In genomic region chr2:216034065-216034464, GRCh38 we compare ENCODE assay signal across 8 cellular contexts. TPM values are rescaled to one million over a fixed set of nuclear protein-coding genes. Genes with fewer than 3 reads are reported as not detected.
A peak's percentile ranks its signal among the peaks of the same experiment; 100 is the strongest.
DNase-seq lines count a peak whose midpoint lies in the region; ATAC-seq and TF ChIP-seq lines count a peak whose summit lies in the region.

No MANE protein-coding gene starts in this region.

- TF ChIP-seq EP300 in suprapubic skin (IDR thresholded peaks at IDR 0.05), result no peak

- H2AFZ ChIP-seq in OCI-LY1 (ENCODE audit: low read length), result no peak overlapping the region
- no peak overlapping the region for H2AFZ ChIP-seq in fibroblast of lung (ENCODE audit: low read length)

- DNase-seq in A172 (ENCODE audit: low spot score) (peak; percentile 52), fibroblast of lung (ENCODE audit: low read depth in 2 of 2) (peak; percentile 61 to 76), suprapubic skin (ENCODE audit: low spot score in 2 of 2) (no peak)
- peak; percentile 78 for DNase-seq in activated T-cell treated with anti-CD3 and anti-CD28 coated beads, Interleukin-2, amount 50 U/mL, for 1 hour

- no peaks in the 10 kb centered on the region for H3K36me3 ChIP-seq in OCI-LY1 (ENCODE audit: insufficient read depth, low read length)
- no peaks in the 10 kb centered on the region for H3K36me3 ChIP-seq in fibroblast of lung (ENCODE audit: control insufficient read depth, insufficient read depth, low read length)
- peaks cover 57% of the 10 kb centered on the region for H3K36me3 ChIP-seq in neutrophil
- H3K36me3 ChIP-seq in suprapubic skin, result peaks cover 11% of the 10 kb centered on the region

- H3K9ac ChIP-seq in OCI-LY1 (ENCODE audit: low read length) (no peak overlapping the region), fibroblast of lung (ENCODE audit: insufficient read depth, low read length) (no peak overlapping the region)

- H3K27ac ChIP-seq in OCI-LY1 (ENCODE audit: low read depth, low read length, poor library complexity, severe bottlenecking), result no peak overlapping the region
- H3K27ac ChIP-seq in fibroblast of lung (ENCODE audit: insufficient read depth, low read length), result no peak overlapping the region
- no peak overlapping the region for H3K27ac ChIP-seq in neutrophil
- H3K27ac ChIP-seq in suprapubic skin, result no peak overlapping the region

- 73% methylated on average over 1 of the region's 1 CpG for WGBS in suprapubic skin

- H3K4me2 ChIP-seq in OCI-LY1 (ENCODE audit: low read length), result no peak overlapping the region
- no peak overlapping the region for H3K4me2 ChIP-seq in fibroblast of lung (ENCODE audit: extremely low read depth, insufficient read depth, low read length)

- H3K4me1 ChIP-seq in OCI-LY1 (ENCODE audit: insufficient read depth, low read length, severe bottlenecking) (no peaks in the 10 kb centered on the region), fibroblast of lung (ENCODE audit: control insufficient read depth, extremely low read depth, insufficient read depth, low read length) (peaks cover 9% of the 10 kb centered on the region), neutrophil (ENCODE audit: control insufficient read depth in 1 of 2, insufficient read depth in 1 of 2, low read depth in 1 of 2, low read length in 1 of 2) (peaks cover 10 to 16% of the 10 kb centered on the region in 2 experiments), suprapubic skin (no peaks in the 10 kb centered on the region)

- no peaks in the 10 kb centered on the region for H3K79me2 ChIP-seq in OCI-LY1 (ENCODE audit: insufficient read depth, low read length)
- H3K79me2 ChIP-seq in fibroblast of lung (ENCODE audit: control insufficient read depth, insufficient read depth, low read length), result no peaks in the 10 kb centered on the region

- H3K4me3 ChIP-seq in OCI-LY1 (ENCODE audit: low read depth, low read length, poor library complexity, severe bottlenecking) (no peak overlapping the region), fibroblast of lung (replicated peaks in 1 of 4; ENCODE audit: control extremely low read depth in 1 of 4, insufficient read depth in 1 of 4, low read depth in 3 of 4, low read length in 4 of 4) (no peak overlapping the region), neutrophil (ENCODE audit: low read depth in 1 of 2, low read length in 1 of 2) (no peak overlapping the region), suprapubic skin (no peak overlapping the region)

- H4K20me1 ChIP-seq in OCI-LY1 (ENCODE audit: insufficient read depth, low read length), result no peaks in the 10 kb centered on the region
- H4K20me1 ChIP-seq in fibroblast of lung (ENCODE audit: control insufficient read depth, extremely low read depth, insufficient read depth, low read length), result no peaks in the 10 kb centered on the region

- no peaks in the 10 kb centered on the region for H3F3A ChIP-seq in OCI-LY1 (ENCODE audit: insufficient read depth, low read length)

- no peaks in the 10 kb centered on the region for H3K9me2 ChIP-seq in OCI-LY1 (ENCODE audit: low read depth, low read length)

- ATAC-seq in GM18498 (IDR thresholded peaks at IDR 0.05; ENCODE audit: unreplicated experiment), result peak; percentile 48
- peak; percentile 36 for ATAC-seq in HG03342 (IDR thresholded peaks at IDR 0.05; ENCODE audit: unreplicated experiment)

- peak; percentile 82 for TF ChIP-seq CTCF in OCI-LY1 (IDR thresholded peaks at IDR 0.05; ENCODE audit: low read length)
- TF ChIP-seq CTCF in fibroblast of lung (conservative IDR thresholded peaks at IDR 0.05 in 1 of 2, IDR thresholded peaks at IDR 0.05 in 1 of 2; ENCODE audit: low read depth in 1 of 2, low read length in 2 of 2), result peak; percentile 65 to 94
- TF ChIP-seq CTCF in neutrophil (IDR thresholded peaks at IDR 0.05), result peak; percentile 86
- TF ChIP-seq CTCF in suprapubic skin (IDR thresholded peaks at IDR 0.05), result peak; percentile 67 to 90

- TF ChIP-seq POLR2A in suprapubic skin (IDR thresholded peaks at IDR 0.05), result no peak

- no peaks in the 10 kb centered on the region for H3K9me3 ChIP-seq in OCI-LY1 (ENCODE audit: low read length)
- H3K9me3 ChIP-seq in fibroblast of lung (ENCODE audit: control insufficient read depth, insufficient read depth, low read depth, low read length), result no peaks in the 10 kb centered on the region
- H3K9me3 ChIP-seq in neutrophil, result no peaks in the 10 kb centered on the region
- no peaks in the 10 kb centered on the region for H3K9me3 ChIP-seq in suprapubic skin

- H3K27me3 ChIP-seq in OCI-LY1 (ENCODE audit: insufficient read depth, low read length) (no peaks in the 10 kb centered on the region), fibroblast of lung (ENCODE audit: control insufficient read depth, insufficient read depth, low read length) (no peaks in the 10 kb centered on the region), neutrophil (no peaks in the 10 kb centered on the region), suprapubic skin (no peaks in the 10 kb centered on the region)

RNA-seq across cellular contexts. Expression of gene MREG, which starts 20.7 kb away (rescaled TPM):
- 8.9 and 14.1 TPM in 2 replicates for total RNA-seq in A172 (2014; rRNA removed; shearing (Covaris generic))
- total RNA-seq in fibroblast of lung, result 1.8 and 3.5 TPM in 2 replicates
- 2.4 and 3.4 TPM in 2 replicates for polyA plus RNA-seq in fibroblast of lung
- 1.8 and 2.5 TPM in 2 replicates for polyA plus RNA-seq in fibroblast of lung (2012)
- 1.8 TPM in 1 of 2 replicates, not detected in the other for polyA minus RNA-seq in fibroblast of lung (ENCODE audit: low replicate concordance)
- total RNA-seq in suprapubic skin, result 10 to 100 TPM; 26.1 to 37.3 (median 29.7) TPM

RNA-seq across cellular contexts. Expression of gene PECR, which starts 47.5 kb away (rescaled TPM):
- total RNA-seq in A172 (2014; rRNA removed; shearing (Covaris generic)), result 32.0 and 39.3 TPM in 2 replicates
- total RNA-seq in fibroblast of lung (19.3 and 22.6 TPM in 2 replicates), suprapubic skin (10 to 100 TPM; 11.1 to 15.6 (median 11.9) TPM)
- polyA plus RNA-seq in fibroblast of lung, result 11.7 and 15.4 TPM in 2 replicates
- 7.1 and 10.2 TPM in 2 replicates for polyA plus RNA-seq in fibroblast of lung (2012)
- polyA minus RNA-seq in fibroblast of lung (ENCODE audit: low replicate concordance), result 2.6 and 6.8 TPM in 2 replicates

RNA-seq across cellular contexts. Expression of gene TMEM169, which starts 47.7 kb away (rescaled TPM):
- total RNA-seq in A172 (2014; rRNA removed; shearing (Covaris generic)), result 0.48 and 0.52 TPM in 2 replicates
- total RNA-seq in fibroblast of lung (0.26 and 0.50 TPM in 2 replicates), suprapubic skin (under 1 TPM in 3 of 4 donors, not detected in 1; 0.30 to 0.85 (median 0.72) TPM)
- 0.10 TPM in 2 replicates for polyA plus RNA-seq in fibroblast of lung
- polyA plus RNA-seq in fibroblast of lung (2012), result 0.06 and 0.36 TPM in 2 replicates
- 0.55 TPM in 1 of 2 replicates, not detected in the other for polyA minus RNA-seq in fibroblast of lung (ENCODE audit: low replicate concordance)

Comparison
In these comparisons a context has a peak if more than half of its experiments do, and no peak if none do; other contexts are left out.
1. DNase-seq: peak in A172 (single experiment), activated T-cell treated with anti-CD3 and anti-CD28 coated beads, Interleukin-2, amount 50 U/mL, for 1 hour (single experiment) and fibroblast of lung (2 of 2); none in suprapubic skin (0 of 2).
2. Peak in every context shown above with its lines, with median percentiles within 50 percentile points of each other: CTCF ChIP-seq.